In genomic region chrX:37888010-37888409, GRCh38 we compare ENCODE assay signal across 20 cellular contexts.
"Had no signal": no experiment of that assay in that cellular context is flagged by ENCODE, and none has a peak within 500 bp of the region (broad histone marks: within the 10 kb centered on the region; RNA-seq: fewer than 3 reads in every experiment).

No MANE protein-coding gene starts in this region.

- H3K9me3 ChIP-seq: colonic mucosa, esophagus squamous epithelium, gastrocnemius medialis, heart right ventricle, left ventricle myocardium inferior, lower lobe of right lung had no signal

- H3K27ac ChIP-seq: colonic mucosa, epithelial cell of prostate, esophagus squamous epithelium, gastrocnemius medialis, heart right ventricle, left ventricle myocardium inferior, lower lobe of right lung had no signal

- DNase-seq: colonic mucosa; cortex of kidney; effector CD8-positive, alpha-beta T cell; effector memory CD8-positive, alpha-beta T cell; endodermal cell; erythroblast; esophagus squamous epithelium; foreskin fibroblast; foreskin melanocyte; gastrocnemius medialis; glutamatergic neuron; head of caudate nucleus; heart right ventricle; hippocampal formation; left cardiac atrium; left ventricle myocardium inferior; lower lobe of right lung; mesenchymal stem cell had no signal

- H3K36me3 ChIP-seq: colonic mucosa, esophagus squamous epithelium, gastrocnemius medialis, heart right ventricle, left ventricle myocardium inferior, lower lobe of right lung had no signal

- H3K4me1 ChIP-seq: colonic mucosa, esophagus squamous epithelium, gastrocnemius medialis, heart right ventricle, left ventricle myocardium inferior, lower lobe of right lung had no signal

- ATAC-seq: effector memory CD8-positive, alpha-beta T cell; esophagus mucosa; gastrocnemius medialis; heart right ventricle; left cardiac atrium; lower lobe of right lung had no signal

- H3K4me3 ChIP-seq: colonic mucosa, esophagus squamous epithelium, gastrocnemius medialis, heart right ventricle, left ventricle myocardium inferior, lower lobe of right lung had no signal

- H3K27me3 ChIP-seq: colonic mucosa, esophagus squamous epithelium had no signal
